ENCODE assay signal across 8 cellular contexts in genomic region chr3:161069441-161070251, GRCh38. TPM values are rescaled to one million over a fixed set of nuclear protein-coding genes. Genes with fewer than 3 reads are reported as not detected.
A peak's percentile ranks its signal among the peaks of the same experiment; 100 is the strongest.
DNase-seq lines count a peak whose midpoint lies in the region; ATAC-seq and TF ChIP-seq lines count a peak whose summit lies in the region.

No MANE protein-coding gene starts in this region.

- DNase-seq in ELR (ENCODE audit: low read depth) (peak; percentile 65), SIG-M5 (lab: John Stamatoyannopoulos, UW) (peak; percentile 86), fibroblast of pulmonary artery (ENCODE audit: low read depth) (peak; percentile 80), mesenteric fat pad (ENCODE audit: low spot score) (no peak), islet precursor cell (no peak)
- no peak for DNase-seq in stimulated activated naive CD8-positive, alpha-beta T cell treated with anti-CD3 and anti-CD28 coated beads, Interleukin-15, Interleukin-2, amounts not matched to agents 100 U/mL and 50 U/mL, for 24 hours

- no peak overlapping the region for H3K4me3 ChIP-seq in fibroblast of pulmonary artery (replicated peaks; ENCODE audit: low read depth, low read length)

- ATAC-seq in GM19467 (IDR thresholded peaks at IDR 0.05; ENCODE audit: unreplicated experiment) = peak; percentile 94
- peak; percentile 95 for ATAC-seq in HG03442 (IDR thresholded peaks at IDR 0.05; ENCODE audit: unreplicated experiment)
- ATAC-seq in stimulated activated naive CD8-positive, alpha-beta T cell treated with anti-CD3 and anti-CD28 coated beads, Interleukin-15, Interleukin-2, amounts not matched to agents 100 U/mL and 50 U/mL, for 24 hours = peak; percentile 81

- no peak for TF ChIP-seq CTCF in fibroblast of pulmonary artery (IDR thresholded peaks at IDR 0.05; ENCODE audit: low read length, missing control alignments)

RNA-seq across cellular contexts. Expression of gene B3GALNT1, which starts 35.5 kb away (rescaled TPM):
- 5.9 TPM for total RNA-seq in mesenteric fat pad

Comparison
In these comparisons a context has a peak if more than half of its experiments do, and no peak if none do; other contexts are left out.
1. DNase-seq: peak in ELR (single experiment), SIG-M5 (single experiment) and fibroblast of pulmonary artery (single experiment); none in stimulated activated naive CD8-positive, alpha-beta T cell treated with anti-CD3 and anti-CD28 coated beads, Interleukin-15, Interleukin-2, amounts not matched to agents 100 U/mL and 50 U/mL, for 24 hours (single experiment), mesenteric fat pad (single experiment) and islet precursor cell (single experiment).
2. Peak in every context shown above with its lines, with median percentiles within 50 percentile points of each other: ATAC-seq.